Comparison of ENCODE assay signal across 28 cellular contexts in the genomic region with DNA sequence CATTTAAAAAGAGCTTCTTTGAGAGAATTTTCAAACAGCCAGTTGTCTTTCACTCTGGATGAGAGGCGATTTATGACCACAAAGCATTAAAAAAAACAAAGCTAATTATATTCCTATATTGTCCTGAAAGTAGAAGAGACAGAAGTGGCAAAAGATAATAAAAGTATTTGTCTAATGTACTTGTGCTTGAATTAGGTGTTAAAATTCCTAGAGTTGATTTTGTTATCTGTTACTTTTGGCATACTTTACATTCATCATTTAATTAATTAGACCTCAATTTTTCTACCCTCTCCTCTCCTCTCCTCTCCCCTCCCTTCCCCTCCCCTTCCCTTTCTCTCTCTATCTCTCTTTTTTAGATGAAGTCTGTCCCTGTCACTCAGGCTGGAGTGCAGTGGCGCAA.
"Had no signal": no experiment of that assay in that cellular context is flagged by ENCODE, and none has a peak within 500 bp of the region (broad histone marks: within the 10 kb centered on the region; RNA-seq: fewer than 3 reads in every experiment).

No MANE protein-coding gene starts in this region.

- H3K4me1 Mint-ChIP-seq: endodermal cell had no signal

- H3K27ac ChIP-seq: colonic mucosa, coronary artery, dorsolateral prefrontal cortex, epithelial cell of prostate, esophagus muscularis mucosa, esophagus squamous epithelium, foreskin keratinocyte, gastrocnemius medialis, gastroesophageal sphincter, heart left ventricle, heart right ventricle had no signal

- ATAC-seq: effector memory CD8-positive, alpha-beta T cell; esophagus mucosa; foreskin keratinocyte; gastrocnemius medialis; gastroesophageal sphincter; heart left ventricle; heart right ventricle had no signal

- H3K4me1 ChIP-seq: colonic mucosa, esophagus muscularis mucosa, esophagus squamous epithelium, foreskin keratinocyte, gastrocnemius medialis, heart left ventricle, heart right ventricle had no signal

- H3K4me3 ChIP-seq: colonic mucosa, coronary artery, dorsolateral prefrontal cortex, esophagus muscularis mucosa, esophagus squamous epithelium, gastrocnemius medialis, gastroesophageal sphincter, heart left ventricle, heart right ventricle had no signal

- H3K9me3 ChIP-seq: colonic mucosa, esophagus muscularis mucosa, esophagus squamous epithelium, gastrocnemius medialis, gastroesophageal sphincter, heart left ventricle, heart right ventricle had no signal

- H3K27me3 Mint-ChIP-seq: dendritic cell treated with granulocyte-macrophage colony-stimulating factor and Interleukin-4, amounts not matched to agents 40 ng/mL and 50 ng/mL, for 4 days; effector memory CD8-positive, alpha-beta T cell had no signal

- H3K4me3 Mint-ChIP-seq: dendritic cell treated with granulocyte-macrophage colony-stimulating factor and Interleukin-4, amounts not matched to agents 40 ng/mL and 50 ng/mL, for 4 days; effector memory CD8-positive, alpha-beta T cell; endodermal cell had no signal

- H3K27me3 ChIP-seq: colonic mucosa, esophagus muscularis mucosa, esophagus squamous epithelium, foreskin keratinocyte, gastrocnemius medialis, gastroesophageal sphincter, heart left ventricle, heart right ventricle had no signal

- DNase-seq: colonic mucosa; cortex of kidney; dermis blood vessel endothelial cell; dorsolateral prefrontal cortex; effector CD4-positive, alpha-beta T cell; effector CD8-positive, alpha-beta T cell; effector memory CD4-positive, alpha-beta T cell; effector memory CD8-positive, alpha-beta T cell; endodermal cell; erythroblast; esophagus squamous epithelium; foreskin keratinocyte; foreskin melanocyte; gastrocnemius medialis; glutamatergic neuron; head of caudate nucleus; heart left ventricle; heart right ventricle had no signal

- H3K9me3 Mint-ChIP-seq: endodermal cell had no signal

- H3K36me3 ChIP-seq: colonic mucosa, esophagus muscularis mucosa, esophagus squamous epithelium, gastrocnemius medialis, gastroesophageal sphincter, heart left ventricle, heart right ventricle had no signal

- FAIRE-seq: colon, endometrium, endothelial cell of umbilical vein, frontal cortex had no signal

- H3K27ac Mint-ChIP-seq: dendritic cell treated with granulocyte-macrophage colony-stimulating factor and Interleukin-4, amounts not matched to agents 40 ng/mL and 50 ng/mL, for 4 days; effector memory CD8-positive, alpha-beta T cell; endodermal cell had no signal
